ENCODE assay signal across 8 cellular contexts in the genomic region with DNA sequence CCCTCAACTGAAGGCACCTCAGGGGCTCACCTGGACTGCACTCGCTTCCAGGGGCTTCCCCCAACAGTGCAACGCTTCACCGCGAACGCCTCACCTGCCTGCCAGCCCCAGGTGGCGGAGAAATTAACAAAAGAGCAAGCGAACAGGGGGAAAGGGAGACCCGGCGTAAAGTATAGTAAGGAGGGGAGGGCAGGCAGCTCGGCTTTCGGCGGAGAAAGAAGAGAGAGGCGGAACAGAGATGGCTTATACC. TPM values are rescaled to one million over a fixed set of nuclear protein-coding genes. Genes with fewer than 3 reads are reported as not detected.
A peak's percentile ranks its signal among the peaks of the same experiment; 100 is the strongest.
DNase-seq lines count a peak whose midpoint lies in the region; ATAC-seq, FAIRE-seq and TF ChIP-seq lines count a peak whose summit lies in the region.

No MANE protein-coding gene starts in this region.

- peaks cover 61% of the 10 kb centered on the region for H3K27me3 Mint-ChIP-seq in CD8-positive, alpha-beta T cell (ENCODE audit: low read depth)
- H3K27me3 Mint-ChIP-seq in H9 (ENCODE audit: low read depth), result peaks cover 13% of the 10 kb centered on the region
- H3K27me3 Mint-ChIP-seq in T-helper 17 cell, result peaks cover 48% of the 10 kb centered on the region

- H4K20me1 ChIP-seq in H9 (ENCODE audit: control insufficient read depth, insufficient read depth, insufficient read length), result no peaks in the 10 kb centered on the region

- H3K18ac ChIP-seq in H9 (ENCODE audit: insufficient read length, low read depth, low read length), result peak overlapping the region; percentile 93

- peaks cover 22% of the 10 kb centered on the region for H3K23me2 ChIP-seq in H9 (ENCODE audit: insufficient read length, low read depth, low read length, poor library complexity, severe bottlenecking)

- no peaks in the 10 kb centered on the region for H3K9me3 Mint-ChIP-seq in CD8-positive, alpha-beta T cell
- H3K9me3 Mint-ChIP-seq in H9, result no peaks in the 10 kb centered on the region

- H3K36me3 ChIP-seq in CD8-positive, alpha-beta T cell (ENCODE audit: insufficient read depth, low read length), result no peaks in the 10 kb centered on the region
- H3K36me3 ChIP-seq in parathyroid adenoma (ENCODE audit: control insufficient read depth, insufficient read depth, low read length), result no peaks in the 10 kb centered on the region

- FAIRE-seq in H54 (lab: Jason Lieb, UNC), result no peak

- CTCF ChIA-PET in CD8-positive, alpha-beta T cell (lab: Charles Lee), result no interaction called here

- no peak overlapping the region for H3K4ac ChIP-seq in H9 (ENCODE audit: low read depth, low read length)

- H3K9me3 ChIP-seq in CD8-positive, alpha-beta T cell (ENCODE audit: low read length), result no peaks in the 10 kb centered on the region
- H3K9me3 ChIP-seq in H9 (ENCODE audit: control insufficient read depth, low read depth, low read length) (no peaks in the 10 kb centered on the region), T-helper 17 cell (ENCODE audit: control insufficient read depth, low read length, poor library complexity, severe bottlenecking) (no peaks in the 10 kb centered on the region), parathyroid adenoma (ENCODE audit: control insufficient read depth, low read length) (no peaks in the 10 kb centered on the region)

- no peak for TF ChIP-seq CTCF in CD8-positive, alpha-beta T cell (IDR thresholded peaks at IDR 0.05)
- TF ChIP-seq CTCF in H9 (conservative IDR thresholded peaks at IDR 0.05) (no peak), epithelial cell of esophagus (IDR thresholded peaks at IDR 0.05; ENCODE audit: insufficient read depth, low read depth, low read length, missing control alignments) (no peak), parathyroid adenoma (IDR thresholded peaks at IDR 0.05) (no peak)

- H3K4me2 ChIP-seq in H9 (ENCODE audit: insufficient read depth, insufficient read length, low read length), result peak overlapping the region; percentile 100
- peak overlapping the region; percentile 81 for H3K4me2 ChIP-seq in parathyroid adenoma (ENCODE audit: low read length)

- DNase-seq in CD8-positive, alpha-beta T cell, result peak in 1 of 7 experiments; percentile 22
- DNase-seq in H9, result no peak
- peak in 2 of 3 donors; percentile 15 to 46 for DNase-seq in T-helper 17 cell
- no peak for DNase-seq in epithelial cell of esophagus (ENCODE audit: low read depth)
- no peak for DNase-seq in Ammon's horn (ENCODE audit: low spot score)
- DNase-seq in SHP77 treated with DMSO at 0.1 percent for 48 hours (lab: John Stamatoyannopoulos, UW), result no peak
- DNase-seq in H54 (ENCODE audit: insufficient read length, low spot score), result no peak

- H2BK5ac ChIP-seq in H9 (ENCODE audit: insufficient read length, low read length), result peak overlapping the region; percentile 80

- H2AFZ ChIP-seq in H9 (ENCODE audit: low read length), result no peak overlapping the region
- peak overlapping the region; percentile 97 for H2AFZ ChIP-seq in parathyroid adenoma

- peaks cover 5% of the 10 kb centered on the region for H3K4me1 ChIP-seq in CD8-positive, alpha-beta T cell (ENCODE audit: insufficient read depth, low read length)
- peaks cover 22% of the 10 kb centered on the region for H3K4me1 ChIP-seq in H9 (ENCODE audit: insufficient read depth, low read length)
- peaks cover 5% of the 10 kb centered on the region for H3K4me1 ChIP-seq in parathyroid adenoma

- no peak overlapping the region for H4K8ac ChIP-seq in H9 (replicated peaks; ENCODE audit: insufficient read length, low read depth, low read length)

- no peaks in the 10 kb centered on the region for H3K36me3 Mint-ChIP-seq in CD8-positive, alpha-beta T cell
- no peaks in the 10 kb centered on the region; a peak in 1 of 7 replicates for H3K36me3 Mint-ChIP-seq in H9 (ENCODE audit: insufficient read depth in 1 of 3, low read depth in 3 of 3)
- peaks cover 5% of the 10 kb centered on the region for H3K36me3 Mint-ChIP-seq in T-helper 17 cell (ENCODE audit: low read depth)

- ATAC-seq in CD8-positive, alpha-beta T cell, result peak; percentile 49
- ATAC-seq in T-helper 17 cell, result peak; percentile 69

- intact Hi-C loops in CD8-positive, alpha-beta T cell (cut with DNase I, micrococcal nuclease), result loop anchor here in 1 of 2 experiments (10.0 kb wide), 1 partner anchor 102 kb away; no protein-coding TSS in a partner anchor

- H3K14ac ChIP-seq in H9 (ENCODE audit: insufficient read depth, low read length), result peak overlapping the region; percentile 93

- peak overlapping the region; percentile 74 for H3K4me3 ChIP-seq in CD8-positive, alpha-beta T cell (ENCODE audit: low read depth, low read length)
- peak overlapping the region; percentile 79 for H3K4me3 ChIP-seq in epithelial cell of esophagus (ENCODE audit: low read length)
- peak overlapping the region; percentile 81 for H3K4me3 ChIP-seq in parathyroid adenoma (ENCODE audit: low read depth, low read length)

- no peak overlapping the region; the same call in 1 of the 2 replicates for H2BK15ac ChIP-seq in H9 (ENCODE audit: low read depth, low read length)

- no peaks in the 10 kb centered on the region for H3K27me3 ChIP-seq in CD8-positive, alpha-beta T cell (ENCODE audit: insufficient read depth, low read length)
- H3K27me3 ChIP-seq in H9 (ENCODE audit: insufficient read depth, low read length) (no peaks in the 10 kb centered on the region), parathyroid adenoma (ENCODE audit: control insufficient read depth, insufficient read depth, low read length) (no peaks in the 10 kb centered on the region)

- no peak overlapping the region for H2BK120ac ChIP-seq in H9 (ENCODE audit: low read depth, low read length, poor library complexity, severe bottlenecking)

- H3T11ph ChIP-seq in H9 (ENCODE audit: low read length), result no peak overlapping the region

- peak overlapping the region; percentile 85 for H3K56ac ChIP-seq in H9 (ENCODE audit: insufficient read length, low read depth, low read length)

- peak overlapping the region; percentile 84 for H3K27ac Mint-ChIP-seq in CD8-positive, alpha-beta T cell
- peak overlapping the region; percentile 95 to 99 (median 98) for H3K27ac Mint-ChIP-seq in H9
- peak overlapping the region; percentile 98 for H3K27ac Mint-ChIP-seq in T-helper 17 cell

- no peak overlapping the region for H2AK5ac ChIP-seq in H9 (ENCODE audit: insufficient read length, low read length)

- no peak overlapping the region for H2BK20ac ChIP-seq in H9 (ENCODE audit: low read depth, low read length, poor library complexity, severe bottlenecking)

- H3K4me1 Mint-ChIP-seq in CD8-positive, alpha-beta T cell (ENCODE audit: low read depth), result peaks cover 23% of the 10 kb centered on the region
- peaks cover 55 to 62% of the 10 kb centered on the region in 2 experiments for H3K4me1 Mint-ChIP-seq in H9
- H3K4me1 Mint-ChIP-seq in T-helper 17 cell, result peaks cover 27% of the 10 kb centered on the region

- WGBS in H9 (ENCODE audit: extremely low coverage, insufficient read length, low lambda C conversion rate), result no CpG with 5 or more reads among the region's 13 CpGs

- H2BK12ac ChIP-seq in H9 (ENCODE audit: insufficient read length, low read depth, low read length), result no peak overlapping the region

- POLR2A ChIA-PET in CD8-positive, alpha-beta T cell (lab: Charles Lee), result interaction anchor here (1.0 kb wide), 1 partner anchor 22 kb away, joined by 3 read pairs; no protein-coding TSS in a partner anchor

- H3K23ac ChIP-seq in H9 (ENCODE audit: insufficient read length, low read depth, low read length), result no peak overlapping the region

- peak overlapping the region; percentile 85 for H3K4me3 Mint-ChIP-seq in CD8-positive, alpha-beta T cell
- H3K4me3 Mint-ChIP-seq in H9, result peak overlapping the region; percentile 94 to 98
- H3K4me3 Mint-ChIP-seq in T-helper 17 cell, result peak overlapping the region; percentile 99

- peak overlapping the region; percentile 44 for H3K27ac ChIP-seq in CD8-positive, alpha-beta T cell (ENCODE audit: low read depth, low read length)
- H3K27ac ChIP-seq in H9 (ENCODE audit: insufficient read length, low read depth, low read length) (peak overlapping the region; percentile 91), parathyroid adenoma (peak overlapping the region; percentile 82)

- H3K79me2 ChIP-seq in H9 (ENCODE audit: insufficient read depth, low read length) (peaks cover 22% of the 10 kb centered on the region), parathyroid adenoma (no peaks in the 10 kb centered on the region)

- TF ChIP-seq POLR2A in H54 (IDR thresholded peaks at IDR 0.05; ENCODE audit: low read depth, low read length), result no peak

- no peak overlapping the region for H4K5ac ChIP-seq in H9 (ENCODE audit: insufficient read length, low read depth, low read length)

- H3K9ac ChIP-seq in H9 (ENCODE audit: extremely low read depth, insufficient read length, low read length), result peak overlapping the region; percentile 79
- H3K9ac ChIP-seq in parathyroid adenoma, result no peak overlapping the region

- H4K91ac ChIP-seq in H9 (ENCODE audit: insufficient read length, low read depth, low read length), result no peak overlapping the region

- H3K79me1 ChIP-seq in H9 (ENCODE audit: insufficient read depth, low read depth, low read length, poor library complexity, severe bottlenecking), result peaks cover 3% of the 10 kb centered on the region

RNA-seq across cellular contexts. Expression of gene MB21D2, which starts 0.5 kb away (rescaled TPM):
- total RNA-seq in CD8-positive, alpha-beta T cell, result 1 to 10 TPM; 1.2 to 1.4 TPM
- 19.1 and 20.8 TPM in 2 replicates for total RNA-seq in H9 (2021)
- total RNA-seq in T-helper 17 cell, result 10 to 100 TPM; 10.1 to 12.3 TPM

Comparison
In these comparisons a context has a peak if more than half of its experiments do, and no peak if none do; other contexts are left out.
1. DNase-seq: peak in T-helper 17 cell (2 of 3); none in H9 (single experiment), epithelial cell of esophagus (single experiment), Ammon's horn (single experiment), SHP77 treated with DMSO at 0.1 percent for 48 hours (single experiment) and H54 (single experiment).
2. Peak in every context shown above with its lines, with median percentiles within 50 percentile points of each other: H3K27ac ChIP-seq, H3K4me3 ChIP-seq, H3K27ac Mint-ChIP-seq and H3K4me3 Mint-ChIP-seq.